In genomic region chr1:38444770-38445442, GRCh38 we compare ENCODE assay signal across 20 cellular contexts.
"Had no signal": no experiment of that assay in that cellular context is flagged by ENCODE, and none has a peak within 500 bp of the region (broad histone marks: within the 10 kb centered on the region; RNA-seq: fewer than 3 reads in every experiment).

No MANE protein-coding gene starts in this region.

- FAIRE-seq: TTC549 had no signal

- H3K27ac ChIP-seq: body of pancreas, esophagus squamous epithelium, ovary, sigmoid colon, thyroid gland had no signal

- ATAC-seq: activated CD8-positive, alpha-beta T cell treated with anti-CD3 and anti-CD28 coated beads, Interleukin-2, amount 10 ng/mL, durations not matched to agents 7 days and 5 days; body of pancreas; stimulated activated memory B cell treated with anti-CD40 and anti-IgM and Interleukin-4, amounts not matched to agents 10 μg/mL and 1 μg/mL and 100 μg/mL, for 72 hours had no signal

- H3K4me3 ChIP-seq: body of pancreas, esophagus squamous epithelium, ovary, sigmoid colon, thyroid gland had no signal

- H3K27me3 ChIP-seq: body of pancreas, ovary, thyroid gland had no signal

- H3K36me3 ChIP-seq: esophagus squamous epithelium, ovary, sigmoid colon, thyroid gland had no signal

- H3K9me3 ChIP-seq: body of pancreas, ovary, thyroid gland had no signal

- DNase-seq: activated B cell treated with CpG ODN at 0.5 μM for 24 hours; activated CD4-positive, alpha-beta T cell treated with anti-CD3 and anti-CD28 coated beads for 48 hours; activated CD8-positive, alpha-beta memory T cell treated with anti-CD3 and anti-CD28 coated beads, Interleukin-2, amount 50 U/mL, for 4 hours; activated CD8-positive, alpha-beta T cell treated with anti-CD3 and anti-CD28 coated beads, Interleukin-2, amount 10 ng/mL, durations not matched to agents 7 days and 5 days; activated effector memory CD4-positive, alpha-beta T cell treated with anti-CD3 and anti-CD28 coated beads, Interleukin-2, amount 50 U/mL, for 16 hours; activated T-cell treated with anti-CD3 and anti-CD28 coated beads, Interleukin-2, amount 50 U/mL, for 48 hours; body of pancreas; caudate nucleus; cortex of kidney; effector CD4-positive, alpha-beta T cell; esophagus squamous epithelium; hippocampal formation; mesendoderm; ovary; sigmoid colon; stimulated activated CD4-positive, alpha-beta T cell treated with anti-CD3 and anti-CD28 coated beads, Interleukin-2, amount 100 ng/mL, for 48 hours; T-helper 2 cell; thyroid gland had no signal

- H3K4me1 ChIP-seq: body of pancreas, sigmoid colon, thyroid gland had no signal
